In genomic region chr19:2127758-2128157, GRCh38 we compare ENCODE assay signal across 9 cellular contexts.
"Had no signal": no experiment of that assay in that cellular context is flagged by ENCODE, and none has a peak within 500 bp of the region (broad histone marks: within the 10 kb centered on the region; RNA-seq: fewer than 3 reads in every experiment).

No MANE protein-coding gene starts in this region.

- H3K27ac Mint-ChIP-seq: activated naive CD4-positive, alpha-beta T cell treated with anti-CD3 and anti-CD28 coated beads, Interleukin-2, amount 50 U/mL, for 24 hours had no signal

- H3K9me3 ChIP-seq: body of pancreas, tibial artery had no signal

- DNase-seq: activated CD4-positive, alpha-beta T cell treated with anti-CD3 and anti-CD28 coated beads, Interleukin-2, amount 50 U/mL, for 4 hours; activated T-cell treated with anti-CD3 and anti-CD28 coated beads, Interleukin-2, amount 50 U/mL, for 1 hour; cerebellar nuclear complex; left colon; mammary epithelial cell; tibial artery had no signal

- H3K36me3 Mint-ChIP-seq: activated naive CD4-positive, alpha-beta T cell treated with anti-CD3 and anti-CD28 coated beads, Interleukin-2, amount 50 U/mL, for 24 hours had no signal

- H3K27ac ChIP-seq: body of pancreas, tibial artery had no signal

- H3K4me1 Mint-ChIP-seq: activated naive CD4-positive, alpha-beta T cell treated with anti-CD3 and anti-CD28 coated beads, Interleukin-2, amount 50 U/mL, for 24 hours had no signal

- H3K27me3 ChIP-seq: body of pancreas, tibial artery had no signal

- H3K9me3 Mint-ChIP-seq: activated naive CD4-positive, alpha-beta T cell treated with anti-CD3 and anti-CD28 coated beads, Interleukin-2, amount 50 U/mL, for 24 hours had no signal

- H3K27me3 Mint-ChIP-seq: activated naive CD4-positive, alpha-beta T cell treated with anti-CD3 and anti-CD28 coated beads, Interleukin-2, amount 50 U/mL, for 24 hours had no signal

- H3K4me1 ChIP-seq: body of pancreas, tibial artery had no signal

- H3K4me3 ChIP-seq: body of pancreas, tibial artery had no signal

- H3K4me3 Mint-ChIP-seq: activated naive CD4-positive, alpha-beta T cell treated with anti-CD3 and anti-CD28 coated beads, Interleukin-2, amount 50 U/mL, for 24 hours had no signal

- ATAC-seq: activated CD4-positive, CD25-positive, alpha-beta regulatory T cell treated with anti-CD3 and anti-CD28 coated beads, Interleukin-2, amount 50 U/mL, for 24 hours; body of pancreas; left colon had no signal
